In the genomic region with DNA sequence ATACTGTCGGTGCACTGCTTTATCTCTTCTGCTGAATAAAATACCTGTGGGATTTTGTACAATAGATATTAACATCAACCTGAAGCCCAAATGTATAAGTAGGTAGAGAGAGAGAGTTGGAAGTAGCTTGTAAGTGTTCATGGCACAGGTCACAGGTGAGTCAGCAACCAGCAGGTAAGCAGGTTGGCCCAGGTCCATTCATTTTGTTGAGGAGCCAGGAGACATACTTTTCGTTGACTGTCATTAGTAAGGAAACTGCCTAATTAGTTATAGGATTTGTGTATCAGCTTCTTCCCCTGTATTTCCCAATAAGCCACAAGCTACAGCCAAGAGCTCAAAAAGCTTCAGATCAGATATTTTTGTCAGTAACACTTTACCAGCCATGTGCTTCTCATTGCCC, we compare ENCODE assay signal across 26 cellular contexts.
"Had no signal": no experiment of that assay in that cellular context is flagged by ENCODE, and none has a peak within 500 bp of the region (broad histone marks: within the 10 kb centered on the region; RNA-seq: fewer than 3 reads in every experiment).

No MANE protein-coding gene starts in this region.

- H3K9me3 ChIP-seq: lower lobe of right lung, neutrophil, psoas muscle, right lobe of liver, suprapubic skin, thoracic aorta, tibial artery, upper lobe of right lung had no signal

- H3K4me1 Mint-ChIP-seq: naive B cell, natural killer cell, neural progenitor cell had no signal

- H3K27me3 Mint-ChIP-seq: stimulated activated naive CD8-positive, alpha-beta T cell treated with anti-CD3 and anti-CD28 coated beads, Interleukin-15, Interleukin-2, amounts not matched to agents 100 ng/mL and 50 ng/mL, for 24 hours had no signal

- H3K27ac ChIP-seq: lower lobe of right lung, neural progenitor cell, neutrophil, parathyroid adenoma, psoas muscle, right lobe of liver, suprapubic skin, thoracic aorta, tibial artery, upper lobe of right lung had no signal

- DNase-seq: hippocampal formation; kidney glomerular epithelial cell; left cardiac atrium; lower lobe of right lung; mesendoderm; naive B cell; natural killer cell; nephron progenitor cell; occipital lobe; psoas muscle; right lobe of liver; stimulated activated CD4-positive, alpha-beta T cell treated with anti-CD3 and anti-CD28 coated beads, Interleukin-12 subunit alpha, Interleukin-12 subunit beta, amount 100 ng/mL, for 4 hours; stimulated activated CD4-positive, alpha-beta T cell treated with anti-CD3 and anti-CD28 coated beads, Interleukin-15, amount 100 ng/mL, for 24 hours; stimulated activated CD4-positive, alpha-beta T cell treated with anti-CD3 and anti-CD28 coated beads, Interleukin-2, amount 100 ng/mL, for 24 hours; stimulated activated CD4-positive, alpha-beta T cell treated with anti-CD3 and anti-CD28 coated beads, Interleukin-4, amount 100 ng/mL, for 1 hour; stimulated activated naive CD4-positive, alpha-beta T cell; tibial artery; upper lobe of right lung had no signal

- H3K27ac Mint-ChIP-seq: mesothelial cell of epicardium; natural killer cell; nephron progenitor cell; neural progenitor cell; stimulated activated naive CD8-positive, alpha-beta T cell treated with anti-CD3 and anti-CD28 coated beads, Interleukin-15, Interleukin-2, amounts not matched to agents 100 ng/mL and 50 ng/mL, for 24 hours had no signal

- ATAC-seq: left cardiac atrium, left lobe of liver, lower lobe of right lung, natural killer cell, psoas muscle, right lobe of liver, upper lobe of right lung had no signal

- H3K4me1 ChIP-seq: lower lobe of right lung, neural progenitor cell, parathyroid adenoma, psoas muscle, right lobe of liver, suprapubic skin, tibial artery, upper lobe of right lung had no signal

- H3K4me3 ChIP-seq: lower lobe of right lung, neural progenitor cell, psoas muscle, right lobe of liver, suprapubic skin, thoracic aorta, tibial artery, upper lobe of right lung had no signal

- H3K36me3 Mint-ChIP-seq: mesothelial cell of epicardium, naive B cell, natural killer cell, neural progenitor cell had no signal

- H3K36me3 ChIP-seq: lower lobe of right lung, neural progenitor cell, neutrophil, right lobe of liver, suprapubic skin, thoracic aorta, tibial artery, upper lobe of right lung had no signal

- H3K4me3 Mint-ChIP-seq: mesothelial cell of epicardium; naive B cell; natural killer cell; nephron progenitor cell; neural progenitor cell; stimulated activated naive CD8-positive, alpha-beta T cell treated with anti-CD3 and anti-CD28 coated beads, Interleukin-15, Interleukin-2, amounts not matched to agents 100 ng/mL and 50 ng/mL, for 24 hours had no signal

- H3K27me3 ChIP-seq: neural progenitor cell, neutrophil, right lobe of liver, suprapubic skin, tibial artery, upper lobe of right lung had no signal
